1 cellular context compared by ENCODE assay signal in genomic region chr1:28171246-28171645, GRCh38.
TF ChIP-seq lines count a peak whose summit lies in the region.

No MANE protein-coding gene starts in this region.

TF ChIP-seq in HepG2, 621 proteins besides CTCF, POLR2A, EP300 and RAD21 (continued from another document):
- no peak for TF ChIP-seq ZFP37 (CRISPR knock-in tag; IDR thresholded peaks at IDR 0.05; ENCODE audit: borderline replicate concordance)
- TF ChIP-seq KLF13 (CRISPR knock-in tag; IDR thresholded peaks at IDR 0.05) = no peak
- TF ChIP-seq HNRNPK (IDR thresholded peaks at IDR 0.05; ENCODE audit: low read depth, low read length, poor library complexity, severe bottlenecking) = no peak
- TF ChIP-seq ELK4 (CRISPR knock-in tag; IDR thresholded peaks at IDR 0.05; ENCODE audit: borderline replicate concordance) = no peak
- TF ChIP-seq TSC22D2 (CRISPR knock-in tag; IDR thresholded peaks at IDR 0.05; ENCODE audit: borderline replicate concordance) = no peak
- TF ChIP-seq, protein P1, sequence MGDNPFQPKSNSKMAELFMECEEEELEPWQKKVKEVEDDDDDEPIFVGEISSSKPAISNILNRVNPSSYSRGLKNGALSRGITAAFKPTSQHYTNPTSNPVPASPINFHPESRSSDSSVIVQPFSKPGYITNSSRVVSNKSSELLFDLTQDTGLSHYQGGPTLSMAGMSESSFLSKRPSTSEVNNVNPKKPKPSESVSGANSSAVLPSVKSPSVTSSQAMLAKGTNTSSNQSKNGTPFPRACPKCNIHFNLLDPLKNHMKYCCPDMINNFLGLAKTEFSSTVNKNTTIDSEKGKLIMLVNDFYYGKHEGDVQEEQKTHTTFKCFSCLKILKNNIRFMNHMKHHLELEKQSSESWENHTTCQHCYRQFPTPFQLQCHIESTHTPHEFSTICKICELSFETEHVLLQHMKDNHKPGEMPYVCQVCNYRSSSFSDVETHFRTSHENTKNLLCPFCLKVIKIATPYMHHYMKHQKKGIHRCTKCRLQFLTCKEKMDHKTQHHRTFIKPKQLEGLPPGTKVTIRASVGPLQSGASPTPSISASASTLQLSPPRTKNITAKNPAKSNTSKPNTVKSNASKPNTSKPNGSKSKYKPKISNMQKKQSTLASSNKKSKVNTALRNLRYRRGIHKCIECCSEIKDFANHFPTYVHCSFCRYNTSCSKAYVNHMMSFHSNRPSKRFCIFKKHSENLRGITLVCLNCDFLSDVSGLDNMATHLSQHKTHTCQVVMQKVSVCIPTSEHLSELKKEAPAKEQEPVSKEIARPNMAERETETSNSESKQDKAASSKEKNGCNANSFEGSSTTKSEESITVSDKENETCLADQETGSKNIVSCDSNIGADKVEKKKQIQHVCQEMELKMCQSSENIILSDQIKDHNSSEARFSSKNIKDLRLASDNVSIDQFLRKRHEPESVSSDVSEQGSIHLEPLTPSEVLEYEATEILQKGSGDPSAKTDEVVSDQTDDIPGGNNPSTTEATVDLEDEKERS (CRISPR knock-in tag; IDR thresholded peaks at IDR 0.05) = no peak
- no peak for TF ChIP-seq ATM (IDR thresholded peaks at IDR 0.05; ENCODE audit: borderline replicate concordance)
TF ChIP-seq in HepG2: peak in this region for 0.
